Comparison of ENCODE assay signal across 9 cellular contexts in the genomic region with DNA sequence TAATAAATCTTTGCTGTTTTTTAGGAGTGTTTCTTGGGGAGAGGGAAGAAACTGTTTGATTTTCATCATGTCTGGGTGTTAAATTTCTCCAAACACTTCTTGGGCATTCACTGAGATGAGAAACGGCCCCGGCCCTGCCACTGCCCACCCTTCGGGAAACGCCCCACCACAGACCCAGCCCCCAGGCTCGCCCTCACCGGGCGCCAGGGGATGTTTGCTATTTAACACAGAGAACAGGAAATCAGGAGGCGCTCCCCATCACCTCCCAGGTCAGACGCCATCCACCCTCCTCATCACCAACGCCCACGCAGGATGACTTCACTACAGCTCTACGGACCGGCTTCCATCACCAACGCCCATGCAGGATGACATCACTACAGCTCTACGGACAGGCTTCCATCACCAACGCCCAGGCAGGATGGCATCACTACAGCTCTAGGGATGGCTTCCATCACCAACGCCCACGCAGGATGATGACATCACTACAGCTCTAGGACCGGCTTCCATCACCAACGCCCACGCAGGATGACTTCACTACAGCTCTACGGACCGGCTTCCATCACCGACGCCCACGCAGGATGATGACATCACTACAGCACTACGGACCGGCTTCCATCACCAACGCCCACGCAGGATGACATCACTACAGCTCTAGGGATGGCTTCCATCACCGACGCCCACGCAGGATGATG. TPM values are rescaled to one million over a fixed set of nuclear protein-coding genes. Genes with fewer than 3 reads are reported as not detected.
A peak's percentile ranks its signal among the peaks of the same experiment; 100 is the strongest.
DNase-seq lines count a peak whose midpoint lies in the region; ATAC-seq, FAIRE-seq and TF ChIP-seq lines count a peak whose summit lies in the region.
"Not testable (repeated sequence)": the region's sequence is repeated elsewhere in the genome, so short reads cannot be mapped to it uniquely, and the experiment has no call there.
"Had no signal": no experiment of that assay in that cellular context is flagged by ENCODE, and none has a peak within 500 bp of the region (broad histone marks: within the 10 kb centered on the region; RNA-seq: fewer than 3 reads in every experiment).

No MANE protein-coding gene starts in this region.

- H3K27ac Mint-ChIP-seq in T-helper 2 cell treated with Interferon-gamma antibody and Interleukin-4, amounts not matched to agents 5 μg/mL and 100 μg/mL, for 36 hours: peak overlapping the region; percentile 60
- H3K27ac Mint-ChIP-seq in activated CD8-positive, alpha-beta T cell treated with anti-CD3 and anti-CD28 coated beads for 36 hours; chondrocyte (ENCODE audit: unreplicated experiment): not testable (repeated sequence)
- peak overlapping the region; percentile 85 for H3K27ac Mint-ChIP-seq in activated T-helper 1 cell treated with anti-CD3 and anti-CD28 coated beads, Interleukin-12 subunit alpha, Interleukin-12 subunit beta, Interleukin-2, Interleukin-4 antibody, amounts not matched to agents 30 ng/mL and 10 ng/mL and 1 ng/mL, durations not matched to agents 14 hours and 24 hours and 36 hours
- peak overlapping the region; percentile 52 for H3K27ac Mint-ChIP-seq in stimulated activated naive CD8-positive, alpha-beta T cell treated with anti-CD3 and anti-CD28 coated beads, Interleukin-15, Interleukin-2, amounts not matched to agents 100 ng/mL and 50 ng/mL, for 24 hours

- H3K9me3 ChIP-seq in kidney (ENCODE audit: control insufficient read depth in 1 of 2, low read length in 2 of 2): not testable (repeated sequence)

- POLR2A ChIA-PET in activated CD8-positive, alpha-beta T cell treated with anti-CD3 and anti-CD28 coated beads for 36 hours (lab: Charles Lee): interaction anchor here (1.0 kb wide), 1 partner anchor 22 kb away, joined by 4 read pairs; no protein-coding TSS in a partner anchor

- FAIRE-seq in kidney (lab: Jason Lieb, UNC): not testable (repeated sequence)

- not testable (repeated sequence) for H3K27me3 Mint-ChIP-seq in T-helper 2 cell treated with Interferon-gamma antibody and Interleukin-4, amounts not matched to agents 5 μg/mL and 100 μg/mL, for 36 hours (ENCODE audit: low read depth); activated CD8-positive, alpha-beta T cell treated with anti-CD3 and anti-CD28 coated beads for 36 hours; activated T-helper 1 cell treated with anti-CD3 and anti-CD28 coated beads, Interleukin-12 subunit alpha, Interleukin-12 subunit beta, Interleukin-2, Interleukin-4 antibody, amounts not matched to agents 30 ng/mL and 10 ng/mL and 1 ng/mL, durations not matched to agents 14 hours and 24 hours and 36 hours (ENCODE audit: insufficient read depth); chondrocyte (ENCODE audit: low read depth); stimulated activated naive CD8-positive, alpha-beta T cell treated with anti-CD3 and anti-CD28 coated beads, Interleukin-15, Interleukin-2, amounts not matched to agents 100 ng/mL and 50 ng/mL, for 24 hours

- not testable (repeated sequence) for H3K9me3 Mint-ChIP-seq in T-helper 2 cell treated with Interferon-gamma antibody and Interleukin-4, amounts not matched to agents 5 μg/mL and 100 μg/mL, for 36 hours; activated CD8-positive, alpha-beta T cell treated with anti-CD3 and anti-CD28 coated beads for 36 hours; activated T-helper 1 cell treated with anti-CD3 and anti-CD28 coated beads, Interleukin-12 subunit alpha, Interleukin-12 subunit beta, Interleukin-2, Interleukin-4 antibody, amounts not matched to agents 30 ng/mL and 10 ng/mL and 1 ng/mL, durations not matched to agents 14 hours and 24 hours and 36 hours; chondrocyte (ENCODE audit: low read depth); stimulated activated naive CD8-positive, alpha-beta T cell treated with anti-CD3 and anti-CD28 coated beads, Interleukin-15, Interleukin-2, amounts not matched to agents 100 ng/mL and 50 ng/mL, for 24 hours

- H3K27me3 ChIP-seq in H7 (ENCODE audit: control insufficient read depth, insufficient read depth, low read length): not testable (repeated sequence)

- DNase-seq in H7 (peak; percentile 45), chondrocyte (ENCODE audit: low spot score) (peak; percentile 54), kidney (peak; percentile 61), posterior vena cava (ENCODE audit: low spot score) (peak; percentile 58)
- not testable (repeated sequence) for DNase-seq in T-helper 2 cell treated with Interferon-gamma antibody and Interleukin-4, amounts not matched to agents 5 μg/mL and 100 μg/mL, for 36 hours (ENCODE audit: low spot score); activated CD8-positive, alpha-beta T cell treated with anti-CD3 and anti-CD28 coated beads for 36 hours; activated T-helper 1 cell treated with anti-CD3 and anti-CD28 coated beads, Interleukin-12 subunit alpha, Interleukin-12 subunit beta, Interleukin-2, Interleukin-4 antibody, amounts not matched to agents 30 ng/mL and 10 ng/mL and 1 ng/mL, durations not matched to agents 14 hours and 24 hours and 36 hours (ENCODE audit: low spot score)

- intact Hi-C loops in activated CD8-positive, alpha-beta T cell treated with anti-CD3 and anti-CD28 coated beads for 36 hours (cut with micrococcal nuclease); activated T-helper 1 cell treated with anti-CD3 and anti-CD28 coated beads, Interleukin-12 subunit alpha, Interleukin-12 subunit beta, Interleukin-2, Interleukin-4 antibody, amounts not matched to agents 30 ng/mL and 10 ng/mL and 1 ng/mL, durations not matched to agents 14 hours and 24 hours and 36 hours (cut with micrococcal nuclease); kidney (cut with DNase I); posterior vena cava (cut with DNase I): not testable (repeated sequence)

- not testable (repeated sequence) for TF ChIP-seq CTCF in activated CD8-positive, alpha-beta T cell treated with anti-CD3 and anti-CD28 coated beads for 36 hours (IDR thresholded peaks at IDR 0.05); chondrocyte (IDR thresholded peaks at IDR 0.05); kidney (IDR thresholded peaks at IDR 0.05; ENCODE audit: borderline replicate concordance, extremely low read depth, insufficient read depth)

- not testable (repeated sequence) for H3K36me3 Mint-ChIP-seq in T-helper 2 cell treated with Interferon-gamma antibody and Interleukin-4, amounts not matched to agents 5 μg/mL and 100 μg/mL, for 36 hours (ENCODE audit: low read depth); activated T-helper 1 cell treated with anti-CD3 and anti-CD28 coated beads, Interleukin-12 subunit alpha, Interleukin-12 subunit beta, Interleukin-2, Interleukin-4 antibody, amounts not matched to agents 30 ng/mL and 10 ng/mL and 1 ng/mL, durations not matched to agents 14 hours and 24 hours and 36 hours (ENCODE audit: low read depth); chondrocyte (ENCODE audit: low read depth); stimulated activated naive CD8-positive, alpha-beta T cell treated with anti-CD3 and anti-CD28 coated beads, Interleukin-15, Interleukin-2, amounts not matched to agents 100 ng/mL and 50 ng/mL, for 24 hours (ENCODE audit: low read depth)
- peaks cover 15% of the 10 kb centered on the region for H3K36me3 Mint-ChIP-seq in activated CD8-positive, alpha-beta T cell treated with anti-CD3 and anti-CD28 coated beads for 36 hours (ENCODE audit: low read depth)

- not testable (repeated sequence) for H3K4me1 ChIP-seq in kidney (ENCODE audit: control insufficient read depth in 1 of 2, insufficient read depth in 1 of 2, low read depth in 1 of 2, low read length in 2 of 2)

- CTCF ChIA-PET in activated CD8-positive, alpha-beta T cell treated with anti-CD3 and anti-CD28 coated beads for 36 hours (lab: Charles Lee): interaction anchor here (2.6 kb wide), 1 partner anchor 122 kb away, joined by 9 read pairs; no protein-coding TSS in a partner anchor

- not testable (repeated sequence) for H3K36me3 ChIP-seq in H7 (replicated peaks; ENCODE audit: control insufficient read depth, insufficient read depth, low read length); kidney (ENCODE audit: control insufficient read depth in 1 of 2, insufficient read depth in 2 of 2, low read length in 2 of 2)

- not testable (repeated sequence) for H3K9ac ChIP-seq in kidney (ENCODE audit: low read length in 2 of 2)

- H3K4me3 ChIP-seq in H7 (ENCODE audit: insufficient read depth, low read depth, low read length); kidney (ENCODE audit: low read length in 2 of 2): not testable (repeated sequence)

- not testable (repeated sequence) for H3K4me1 Mint-ChIP-seq in T-helper 2 cell treated with Interferon-gamma antibody and Interleukin-4, amounts not matched to agents 5 μg/mL and 100 μg/mL, for 36 hours (ENCODE audit: low read depth)
- H3K4me1 Mint-ChIP-seq in activated CD8-positive, alpha-beta T cell treated with anti-CD3 and anti-CD28 coated beads for 36 hours (ENCODE audit: low read depth): peaks cover 15% of the 10 kb centered on the region
- H3K4me1 Mint-ChIP-seq in activated T-helper 1 cell treated with anti-CD3 and anti-CD28 coated beads, Interleukin-12 subunit alpha, Interleukin-12 subunit beta, Interleukin-2, Interleukin-4 antibody, amounts not matched to agents 30 ng/mL and 10 ng/mL and 1 ng/mL, durations not matched to agents 14 hours and 24 hours and 36 hours (ENCODE audit: low read depth): peaks cover 17% of the 10 kb centered on the region
- peaks cover 14% of the 10 kb centered on the region for H3K4me1 Mint-ChIP-seq in chondrocyte (ENCODE audit: low read depth)
- peaks cover 11% of the 10 kb centered on the region for H3K4me1 Mint-ChIP-seq in stimulated activated naive CD8-positive, alpha-beta T cell treated with anti-CD3 and anti-CD28 coated beads, Interleukin-15, Interleukin-2, amounts not matched to agents 100 ng/mL and 50 ng/mL, for 24 hours (ENCODE audit: low read depth)

- ATAC-seq in activated CD8-positive, alpha-beta T cell treated with anti-CD3 and anti-CD28 coated beads for 36 hours: not testable (repeated sequence)

- H3K4me3 Mint-ChIP-seq in T-helper 2 cell treated with Interferon-gamma antibody and Interleukin-4, amounts not matched to agents 5 μg/mL and 100 μg/mL, for 36 hours; activated T-helper 1 cell treated with anti-CD3 and anti-CD28 coated beads, Interleukin-12 subunit alpha, Interleukin-12 subunit beta, Interleukin-2, Interleukin-4 antibody, amounts not matched to agents 30 ng/mL and 10 ng/mL and 1 ng/mL, durations not matched to agents 14 hours and 24 hours and 36 hours; chondrocyte (ENCODE audit: unreplicated experiment); stimulated activated naive CD8-positive, alpha-beta T cell treated with anti-CD3 and anti-CD28 coated beads, Interleukin-15, Interleukin-2, amounts not matched to agents 100 ng/mL and 50 ng/mL, for 24 hours: not testable (repeated sequence)
- H3K4me3 Mint-ChIP-seq in activated CD8-positive, alpha-beta T cell treated with anti-CD3 and anti-CD28 coated beads for 36 hours: peak overlapping the region; percentile 17

- not testable (repeated sequence) for H3K27ac ChIP-seq in kidney (ENCODE audit: low read depth in 2 of 2, low read length in 2 of 2)

RNA-seq across cellular contexts. Expression of gene GPER1, which starts 27.4 kb away (rescaled TPM):
- total RNA-seq in H7 (2014; rRNA removed; shearing (Covaris generic)): 0.14 and 0.63 TPM in 2 replicates
- total RNA-seq in activated CD8-positive, alpha-beta T cell treated with anti-CD3 and anti-CD28 coated beads for 36 hours: under 1 TPM; 0.16 to 0.18 TPM
- total RNA-seq in activated T-helper 1 cell treated with anti-CD3 and anti-CD28 coated beads, Interleukin-12 subunit alpha, Interleukin-12 subunit beta, Interleukin-2, Interleukin-4 antibody, amounts not matched to agents 30 ng/mL and 10 ng/mL and 1 ng/mL, durations not matched to agents 14 hours and 24 hours and 36 hours: not detected in 2 replicates
- total RNA-seq in chondrocyte (5.7 to 9.9 TPM (median 9.5 TPM) in 3 replicates), kidney (5.2 TPM), posterior vena cava (1 to 10 TPM; 5.5 to 6.6 TPM)
- 4.8 TPM for polyA plus RNA-seq in kidney (ENCODE audit: insufficient read depth, low read depth, low replicate concordance)
- total RNA-seq: GM23338 had no signal

RNA-seq across cellular contexts. Expression of gene ZFAND2A, which starts 44.7 kb away (rescaled TPM):
- 5.3 and 9.2 TPM in 2 replicates for total RNA-seq in H7 (2014; rRNA removed; shearing (Covaris generic))
- total RNA-seq in activated CD8-positive, alpha-beta T cell treated with anti-CD3 and anti-CD28 coated beads for 36 hours: 10 to 100 TPM; 22.1 to 23.5 TPM
- 21.2 and 21.9 TPM in 2 replicates for total RNA-seq in activated T-helper 1 cell treated with anti-CD3 and anti-CD28 coated beads, Interleukin-12 subunit alpha, Interleukin-12 subunit beta, Interleukin-2, Interleukin-4 antibody, amounts not matched to agents 30 ng/mL and 10 ng/mL and 1 ng/mL, durations not matched to agents 14 hours and 24 hours and 36 hours
- 15.2 to 16.2 TPM (median 15.6 TPM) in 3 replicates for total RNA-seq in chondrocyte
- total RNA-seq in kidney: 21.9 TPM
- polyA plus RNA-seq in kidney (ENCODE audit: insufficient read depth, low read depth, low replicate concordance): 27.6 TPM
- total RNA-seq in posterior vena cava: 10 to 100 TPM; 22.6 to 30.9 TPM
